8 cellular contexts compared by ENCODE assay signal in the genomic region with DNA sequence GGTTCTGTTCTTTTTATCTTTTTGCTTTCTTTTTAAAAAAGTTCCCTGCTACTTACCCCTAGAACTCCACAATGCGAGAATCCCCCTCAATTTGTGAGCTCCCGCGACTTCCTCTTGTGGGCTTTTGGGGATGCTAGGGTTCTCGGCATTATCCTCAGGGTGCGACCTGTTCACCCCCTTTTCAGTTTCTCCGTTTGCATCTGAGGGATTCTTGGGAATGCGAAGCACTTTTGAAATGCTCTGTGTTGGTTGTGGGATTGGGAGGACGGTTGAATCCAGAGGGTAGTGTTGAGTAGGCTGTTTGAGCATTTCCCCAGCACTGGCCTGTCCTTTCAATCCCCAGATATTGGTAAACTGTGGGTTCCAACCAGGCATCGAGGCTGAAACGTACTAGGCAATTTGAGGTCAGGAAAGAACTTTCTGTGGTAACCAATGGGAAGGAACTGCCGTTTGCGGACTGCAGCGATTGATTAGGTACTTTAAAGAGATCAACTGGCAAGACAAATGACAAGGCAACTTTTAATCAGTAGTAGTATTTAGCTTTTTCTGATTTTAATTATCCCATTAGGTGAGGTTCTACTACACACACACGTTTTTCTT.
DNase-seq lines count a peak whose midpoint lies in the region; TF ChIP-seq lines count a peak whose summit lies in the region.

No MANE protein-coding gene starts in this region.

- no peaks in the 10 kb centered on the region for H3K9me3 ChIP-seq in subcutaneous abdominal adipose tissue (ENCODE audit: control insufficient read depth in 5 of 5, low read length in 5 of 5)

- peak overlapping the region; percentile 91 for H3K27ac ChIP-seq in subcutaneous abdominal adipose tissue (ENCODE audit: low read depth, low read length)

- H3K9ac ChIP-seq in subcutaneous abdominal adipose tissue (ENCODE audit: low read length in 5 of 5), result peak overlapping the region; percentile 81 to 97 (median 83)

- H3K27me3 ChIP-seq in subcutaneous abdominal adipose tissue (ENCODE audit: control insufficient read depth in 5 of 5, insufficient read depth in 4 of 5, low read length in 5 of 5), result no peaks in the 10 kb centered on the region

- H3K4me1 ChIP-seq in subcutaneous abdominal adipose tissue (ENCODE audit: control insufficient read depth in 5 of 5, insufficient read depth in 5 of 5, low read length in 5 of 5), result peaks cover 5 to 37% (median 32%) of the 10 kb centered on the region in 5 donors

- no peak for TF ChIP-seq CTCF in HFF-Myc (IDR thresholded peaks at IDR 0.05; ENCODE audit: low read depth, low read length, missing control alignments)

- peak; percentile 30 for DNase-seq in NCI-H82 (lab: John Stamatoyannopoulos, UW)
- no peak for DNase-seq in NCI-H82 treated with DMSO at 0.1 percent for 48 hours (lab: John Stamatoyannopoulos, UW; ENCODE audit: unreplicated experiment)
- DNase-seq in HFF-Myc (ENCODE audit: extremely low read depth, low read depth), result no peak
- peak; percentile 26 for DNase-seq in NCI-H2227 (lab: John Stamatoyannopoulos, UW; ENCODE audit: unreplicated experiment)
- DNase-seq in astrocyte of the hippocampus (ENCODE audit: low read depth, low spot score), result peak; percentile 56
- peak; percentile 67 for DNase-seq in islet precursor cell
- no peak for DNase-seq in GF-D8 (lab: John Stamatoyannopoulos, UW)

- H3K4me3 ChIP-seq in HFF-Myc (replicated peaks; ENCODE audit: low read depth, low read length) (peak overlapping the region; percentile 65), subcutaneous abdominal adipose tissue (ENCODE audit: low read depth in 1 of 5, low read length in 5 of 5) (peak overlapping the region; percentile 83 to 99 (median 97))

- H3K36me3 ChIP-seq in subcutaneous abdominal adipose tissue (ENCODE audit: control insufficient read depth in 5 of 5, insufficient read depth in 5 of 5, low read length in 5 of 5), result no peaks in the 10 kb centered on the region

Comparison
In these comparisons a context has a peak if more than half of its experiments do, and no peak if none do; other contexts are left out.
1. DNase-seq: peak in NCI-H82 (single experiment), NCI-H2227 (single experiment), astrocyte of the hippocampus (single experiment) and islet precursor cell (single experiment); none in NCI-H82 treated with DMSO at 0.1 percent for 48 hours (single experiment), HFF-Myc (single experiment) and GF-D8 (single experiment).